ENCODE assay signal across 20 cellular contexts in genomic region chr10:47388879-47389278, GRCh38. TPM values are rescaled to one million over a fixed set of nuclear protein-coding genes. Genes with fewer than 3 reads are reported as not detected.
A peak's percentile ranks its signal among the peaks of the same experiment; 100 is the strongest.
DNase-seq lines count a peak whose midpoint lies in the region; ATAC-seq and TF ChIP-seq lines count a peak whose summit lies in the region.
"Had no signal": no experiment of that assay in that cellular context is flagged by ENCODE, and none has a peak within 500 bp of the region (broad histone marks: within the 10 kb centered on the region; RNA-seq: fewer than 3 reads in every experiment).

No MANE protein-coding gene starts in this region.

- no peaks in the 10 kb centered on the region for H4K20me1 ChIP-seq in H9 (ENCODE audit: control insufficient read depth, insufficient read depth, insufficient read length)

- no peak overlapping the region for H2BK15ac ChIP-seq in H9 (ENCODE audit: low read depth, low read length)

- no peak overlapping the region for H3K4me2 ChIP-seq in H9 (ENCODE audit: insufficient read depth, insufficient read length, low read length)

- H3K9me3 ChIP-seq in H9 (ENCODE audit: control insufficient read depth, low read depth, low read length) = no peaks in the 10 kb centered on the region
- H3K9me3 ChIP-seq in lung (ENCODE audit: control insufficient read depth in 2 of 2, insufficient read depth in 1 of 2, low read length in 1 of 2) = no peaks in the 10 kb centered on the region
- H3K9me3 ChIP-seq in SJCRH30 (replicated peaks) = no peaks in the 10 kb centered on the region

- H3K4me1 ChIP-seq in H9 (ENCODE audit: insufficient read depth, low read length) (no peaks in the 10 kb centered on the region), lung (ENCODE audit: control insufficient read depth in 2 of 2, insufficient read depth in 2 of 2, low read length in 2 of 2) (no peaks in the 10 kb centered on the region), SJCRH30 (no peaks in the 10 kb centered on the region)

- peaks cover 2 to 8% (median 5%) of the 10 kb centered on the region in 3 experiments; a peak in 5 of 7 replicates for H3K36me3 Mint-ChIP-seq in H9 (ENCODE audit: insufficient read depth in 1 of 3, low read depth in 3 of 3)
- H3K36me3 Mint-ChIP-seq: IgD-negative memory B cell had no signal

- DNase-seq in H7 = peak; percentile 1
- DNase-seq in H9 = peak; percentile 10
- peak; percentile 17 for DNase-seq in coronary artery (ENCODE audit: low spot score)
- DNase-seq in lung (ENCODE audit: low spot score) = peak; percentile 14
- no peak for DNase-seq in SK-N-DZ (ENCODE audit: low spot score)
- no peak for DNase-seq in SJCRH30
- DNase-seq in stimulated activated CD4-positive, alpha-beta T cell treated with anti-CD3 and anti-CD28 coated beads, Interleukin-4, amount 100 ng/mL, for 4 hours = no peak
- DNase-seq: ACHN; Calu3; CD4-positive, alpha-beta memory T cell; DMS79 treated with DMSO at 0.1 percent for 48 hours; HFFc6; KG1 had no signal

- no peak overlapping the region for H3K9ac ChIP-seq in H9 (ENCODE audit: extremely low read depth, insufficient read length, low read length)

- H3T11ph ChIP-seq in H9 (ENCODE audit: low read length) = no peak overlapping the region

- no peak overlapping the region for H3K14ac ChIP-seq in H9 (ENCODE audit: insufficient read depth, low read length)

- H3K18ac ChIP-seq in H9 (ENCODE audit: insufficient read length, low read depth, low read length) = no peak overlapping the region

- peaks cover 6% of the 10 kb centered on the region for H3K23me2 ChIP-seq in H9 (ENCODE audit: insufficient read length, low read depth, low read length, poor library complexity, severe bottlenecking)

- no peak for ATAC-seq in lung (ENCODE audit: insufficient read depth, low FRiP score)
- no peak for ATAC-seq in GM21447 (IDR thresholded peaks at IDR 0.05; ENCODE audit: unreplicated experiment)
- ATAC-seq: GM12878, HCT116 had no signal

- no peak overlapping the region for H3K23ac ChIP-seq in H9 (ENCODE audit: insufficient read length, low read depth, low read length)

- TF ChIP-seq CTCF in H9 (conservative IDR thresholded peaks at IDR 0.05) = no peak
- no peak for TF ChIP-seq CTCF in coronary artery (IDR thresholded peaks at IDR 0.05)
- TF ChIP-seq CTCF in lung (IDR thresholded peaks at IDR 0.05; ENCODE audit: control extremely low read depth, extremely low read depth) = no peak

- H3K4me3 ChIP-seq in H7 (ENCODE audit: insufficient read depth, low read depth, low read length) = no peak overlapping the region
- H3K4me3 ChIP-seq in coronary artery = no peak overlapping the region
- no peak overlapping the region for H3K4me3 ChIP-seq in lung
- H3K4me3 ChIP-seq in SJCRH30 = no peak overlapping the region
- H3K4me3 ChIP-seq: GM12878 had no signal

- no peak overlapping the region for H4K8ac ChIP-seq in H9 (replicated peaks; ENCODE audit: insufficient read length, low read depth, low read length)

- no peak overlapping the region for H2AFZ ChIP-seq in H9 (ENCODE audit: low read length)

- no CpG with 5 or more reads among the region's 4 CpGs for WGBS in H9 (ENCODE audit: extremely low coverage, insufficient read length, low lambda C conversion rate)
- WGBS in lung, 2 donors = 86 to 91% methylated on average over 4 of the region's 4 CpGs

- no peak overlapping the region for H3K56ac ChIP-seq in H9 (ENCODE audit: insufficient read length, low read depth, low read length)

- no peak overlapping the region for H2BK120ac ChIP-seq in H9 (ENCODE audit: low read depth, low read length, poor library complexity, severe bottlenecking)

- H4K5ac ChIP-seq in H9 (ENCODE audit: insufficient read length, low read depth, low read length) = no peak overlapping the region

- H4K91ac ChIP-seq in H9 (ENCODE audit: insufficient read length, low read depth, low read length) = no peak overlapping the region

- no peaks in the 10 kb centered on the region for H3K79me1 ChIP-seq in H9 (ENCODE audit: insufficient read depth, low read depth, low read length, poor library complexity, severe bottlenecking)

- H3K4me3 Mint-ChIP-seq in H9 = no peak overlapping the region
- H3K4me3 Mint-ChIP-seq: HFFc6 had no signal

- no peak overlapping the region for H2BK12ac ChIP-seq in H9 (ENCODE audit: insufficient read length, low read depth, low read length)

- no peaks in the 10 kb centered on the region for H3K79me2 ChIP-seq in H9 (ENCODE audit: insufficient read depth, low read length)

- H3K27ac Mint-ChIP-seq in H9 = 0 out of 7 replicates have a peak overlapping the region, but pooled peaks of 1 of the 3 experiments have one; percentile 37
- H3K27ac Mint-ChIP-seq: CD4-positive, alpha-beta memory T cell; HFFc6; IgD-negative memory B cell had no signal

- no peak overlapping the region for H2BK20ac ChIP-seq in H9 (ENCODE audit: low read depth, low read length, poor library complexity, severe bottlenecking)

- no peaks in the 10 kb centered on the region for H3K36me3 ChIP-seq in H7 (replicated peaks; ENCODE audit: control insufficient read depth, insufficient read depth, low read length)
- H3K36me3 ChIP-seq in lung (ENCODE audit: control insufficient read depth in 2 of 2, insufficient read depth in 2 of 2, low read length in 2 of 2) = no peaks in the 10 kb centered on the region
- H3K36me3 ChIP-seq in SJCRH30 = no peaks in the 10 kb centered on the region

- H3K4me1 Mint-ChIP-seq in H9 = peaks cover 3 to 5% of the 10 kb centered on the region in 2 experiments

- H3K27ac ChIP-seq in H9 (ENCODE audit: insufficient read length, low read depth, low read length) = no peak overlapping the region
- no peak overlapping the region for H3K27ac ChIP-seq in coronary artery
- no peak overlapping the region for H3K27ac ChIP-seq in lung (ENCODE audit: low read depth in 1 of 2, low read length in 1 of 2)
- H3K27ac ChIP-seq in SJCRH30 = no peak overlapping the region
- H3K27ac ChIP-seq: C4-2B had no signal

- H2AK5ac ChIP-seq in H9 (ENCODE audit: insufficient read length, low read length) = no peak overlapping the region

- H3K4ac ChIP-seq in H9 (ENCODE audit: low read depth, low read length) = no peak overlapping the region

- H3K27me3 ChIP-seq in H7 (ENCODE audit: control insufficient read depth, insufficient read depth, low read length) = peaks cover 2% of the 10 kb centered on the region; the same call in 1 of the 2 replicates
- no peaks in the 10 kb centered on the region for H3K27me3 ChIP-seq in H9 (ENCODE audit: insufficient read depth, low read length)
- no peaks in the 10 kb centered on the region for H3K27me3 ChIP-seq in lung (ENCODE audit: control insufficient read depth, insufficient read depth)
- no peaks in the 10 kb centered on the region for H3K27me3 ChIP-seq in SJCRH30

- H2BK5ac ChIP-seq in H9 (ENCODE audit: insufficient read length, low read length) = no peak overlapping the region

- peaks cover 35% of the 10 kb centered on the region for H3K27me3 Mint-ChIP-seq in H9 (ENCODE audit: low read depth)

- peaks cover 12 to 20% of the 10 kb centered on the region in 2 experiments for H3K9me3 Mint-ChIP-seq in H9

RNA-seq across cellular contexts. Expression of gene ZNF488, which starts 4.8 kb away (rescaled TPM):
- 3.0 and 4.5 TPM in 2 replicates for total RNA-seq in H7 (2014; rRNA removed; shearing (Covaris generic))
- 2.9 and 3.2 TPM in 2 replicates for total RNA-seq in H9 (2021)
- total RNA-seq in lung = under 1 TPM; 0.37 to 0.64 TPM
- polyA plus RNA-seq in lung = under 1 TPM; 0.15 to 0.47 TPM
- polyA plus RNA-seq in SK-N-DZ (2014; cell fraction: cytosol; rRNA removed) = 0.12 and 0.32 TPM in 2 replicates
- 0.08 and 0.30 TPM in 2 replicates for polyA plus RNA-seq in SK-N-DZ (2014; cell fraction: nucleus; rRNA removed)
- 2.6 and 2.7 TPM in 2 replicates for total RNA-seq in SJCRH30 (2014; rRNA removed; shearing (Covaris generic))
- total RNA-seq: CD4-positive, alpha-beta memory T cell; GM12878 had no signal
- polyA plus RNA-seq: GM12878, IgD-negative memory B cell had no signal

RNA-seq across cellular contexts. Expression of gene RBP3, which starts 40.7 kb away (rescaled TPM):
- not detected in 2 replicates for total RNA-seq in H7 (2014; rRNA removed; shearing (Covaris generic))
- total RNA-seq in H9 (2021) (not detected in 2 replicates), lung (not detected)
- polyA plus RNA-seq in lung = under 1 TPM in 1 of 2 donors, not detected in 1; 0.01 TPM
- polyA plus RNA-seq in SK-N-DZ (2014; cell fraction: cytosol; rRNA removed) = not detected in 2 replicates
- not detected in 2 replicates for polyA plus RNA-seq in SK-N-DZ (2014; cell fraction: nucleus; rRNA removed)
- not detected in 2 replicates for total RNA-seq in SJCRH30 (2014; rRNA removed; shearing (Covaris generic))
- total RNA-seq: Calu3; CD4-positive, alpha-beta memory T cell; GM12878; H4; HFFc6 had no signal
- polyA plus RNA-seq: BJ; CD4-positive, alpha-beta memory T cell; GM12878; IgD-negative memory B cell had no signal

Comparison
In these comparisons a context has a peak if more than half of its experiments do, and no peak if none do; other contexts are left out.
1. DNase-seq: peak in H7 (single experiment), H9 (single experiment), coronary artery (single experiment) and lung (single experiment); none in SK-N-DZ (single experiment), SJCRH30 (0 of 2) and stimulated activated CD4-positive, alpha-beta T cell treated with anti-CD3 and anti-CD28 coated beads, Interleukin-4, amount 100 ng/mL, for 4 hours (0 of 2).